Comparison of ENCODE assay signal across 16 cellular contexts in genomic region chr3:106033654-106034053, GRCh38.
DNase-seq lines count a peak whose midpoint lies in the region; ATAC-seq and TF ChIP-seq lines count a peak whose summit lies in the region.
"Had no signal": no experiment of that assay in that cellular context is flagged by ENCODE, and none has a peak within 500 bp of the region (broad histone marks: within the 10 kb centered on the region; RNA-seq: fewer than 3 reads in every experiment).

No MANE protein-coding gene starts in this region.

- peak overlapping the region; percentile 57 to 83 for H3K27ac Mint-ChIP-seq in natural killer cell
- no peak overlapping the region for H3K27ac Mint-ChIP-seq in natural killer cell treated with Interleukin-12 subunit alpha and Interleukin-12 subunit beta and Interleukin-15 and Interleukin-18, amount 100 ng/mL, for 72 hours
- H3K27ac Mint-ChIP-seq in central memory CD8-positive, alpha-beta T cell (ENCODE audit: low read depth) = peak overlapping the region; percentile 5
- H3K27ac Mint-ChIP-seq in immature natural killer cell = peak overlapping the region in 5 of 6 donors; percentile 65 to 89 (median 70)
- no peak overlapping the region for H3K27ac Mint-ChIP-seq in stimulated activated effector memory CD8-positive, alpha-beta T cell treated with anti-CD3 and anti-CD28 coated beads, Interleukin-12 subunit alpha, Interleukin-12 subunit beta, amount 100 ng/mL, for 72 hours
- H3K27ac Mint-ChIP-seq in activated naive CD4-positive, alpha-beta T cell treated with anti-CD3 and anti-CD28 coated beads for 36 hours = no peak overlapping the region
- H3K27ac Mint-ChIP-seq: B cell; CD4-positive, alpha-beta T cell had no signal

- CTCF ChIA-PET in activated naive CD4-positive, alpha-beta T cell treated with anti-CD3 and anti-CD28 coated beads for 36 hours (lab: Charles Lee) = no interaction called here

- H3K36me3 Mint-ChIP-seq in natural killer cell = no peaks in the 10 kb centered on the region
- H3K36me3 Mint-ChIP-seq in natural killer cell treated with Interleukin-12 subunit alpha and Interleukin-12 subunit beta and Interleukin-15 and Interleukin-18, amount 100 ng/mL, for 72 hours = no peaks in the 10 kb centered on the region
- no peaks in the 10 kb centered on the region for H3K36me3 Mint-ChIP-seq in central memory CD8-positive, alpha-beta T cell (ENCODE audit: insufficient read depth)
- peaks cover 0 to 4% (median 0%) of the 10 kb centered on the region in 3 donors for H3K36me3 Mint-ChIP-seq in immature natural killer cell
- no peaks in the 10 kb centered on the region for H3K36me3 Mint-ChIP-seq in stimulated activated effector memory CD8-positive, alpha-beta T cell treated with anti-CD3 and anti-CD28 coated beads, Interleukin-12 subunit alpha, Interleukin-12 subunit beta, amount 100 ng/mL, for 72 hours
- no peaks in the 10 kb centered on the region for H3K36me3 Mint-ChIP-seq in activated naive CD4-positive, alpha-beta T cell treated with anti-CD3 and anti-CD28 coated beads for 36 hours (ENCODE audit: low read depth)

- peak; percentile 84 to 92 (median 91) for ATAC-seq in natural killer cell
- ATAC-seq in natural killer cell treated with Interleukin-12 subunit alpha and Interleukin-12 subunit beta and Interleukin-15 and Interleukin-18, amount 100 ng/mL, for 72 hours = no peak
- peak; percentile 91 for ATAC-seq in central memory CD8-positive, alpha-beta T cell (replicated peaks; ENCODE audit: extremely low read depth, poor library complexity, severe bottlenecking)
- ATAC-seq in stimulated activated effector memory CD8-positive, alpha-beta T cell treated with anti-CD3 and anti-CD28 coated beads, Interleukin-12 subunit alpha, Interleukin-12 subunit beta, amount 100 ng/mL, for 72 hours = peak; percentile 37
- ATAC-seq: A549 had no signal

- H3K27me3 Mint-ChIP-seq in natural killer cell (ENCODE audit: low read depth in 2 of 2) (peaks cover 0 to 9% of the 10 kb centered on the region in 2 donors), immature natural killer cell (ENCODE audit: low read depth in 3 of 3) (peaks cover 0 to 3% (median 2%) of the 10 kb centered on the region in 3 donors)
- H3K27me3 Mint-ChIP-seq in natural killer cell treated with Interleukin-12 subunit alpha and Interleukin-12 subunit beta and Interleukin-15 and Interleukin-18, amount 100 ng/mL, for 72 hours = no peaks in the 10 kb centered on the region
- H3K27me3 Mint-ChIP-seq in central memory CD8-positive, alpha-beta T cell = no peaks in the 10 kb centered on the region
- no peaks in the 10 kb centered on the region for H3K27me3 Mint-ChIP-seq in activated naive CD4-positive, alpha-beta T cell treated with anti-CD3 and anti-CD28 coated beads for 36 hours (ENCODE audit: low read depth)
- H3K27me3 Mint-ChIP-seq: B cell; CD4-positive, alpha-beta T cell; CD8-positive, alpha-beta memory T cell had no signal

- H3K9me3 Mint-ChIP-seq in natural killer cell = no peaks in the 10 kb centered on the region
- H3K9me3 Mint-ChIP-seq in natural killer cell treated with Interleukin-12 subunit alpha and Interleukin-12 subunit beta and Interleukin-15 and Interleukin-18, amount 100 ng/mL, for 72 hours = no peaks in the 10 kb centered on the region
- H3K9me3 Mint-ChIP-seq in central memory CD8-positive, alpha-beta T cell = no peaks in the 10 kb centered on the region
- H3K9me3 Mint-ChIP-seq in immature natural killer cell = no peaks in the 10 kb centered on the region
- no peaks in the 10 kb centered on the region for H3K9me3 Mint-ChIP-seq in stimulated activated effector memory CD8-positive, alpha-beta T cell treated with anti-CD3 and anti-CD28 coated beads, Interleukin-12 subunit alpha, Interleukin-12 subunit beta, amount 100 ng/mL, for 72 hours
- H3K9me3 Mint-ChIP-seq in activated naive CD4-positive, alpha-beta T cell treated with anti-CD3 and anti-CD28 coated beads for 36 hours = peaks cover 3% of the 10 kb centered on the region
- H3K9me3 Mint-ChIP-seq: CD4-positive, alpha-beta T cell had no signal

- DNase-seq in natural killer cell (no peak), immature natural killer cell (peak; percentile 60 to 74 (median 67)), NCI-H446 (lab: John Stamatoyannopoulos, UW) (no peak), NCI-H2107 (lab: John Stamatoyannopoulos, UW) (no peak)
- DNase-seq in natural killer cell treated with Interleukin-12 subunit alpha and Interleukin-12 subunit beta and Interleukin-15 and Interleukin-18, amount 100 ng/mL, for 72 hours (ENCODE audit: low spot score) = no peak
- DNase-seq in central memory CD8-positive, alpha-beta T cell (ENCODE audit: low spot score in 2 of 2) = peak in 1 of 2 donors; percentile 10
- DNase-seq in stimulated activated effector memory CD8-positive, alpha-beta T cell treated with anti-CD3 and anti-CD28 coated beads, Interleukin-12 subunit alpha, Interleukin-12 subunit beta, amount 100 ng/mL, for 72 hours (ENCODE audit: low spot score in 2 of 2) = no peak
- no peak for DNase-seq in activated naive CD4-positive, alpha-beta T cell treated with anti-CD3 and anti-CD28 coated beads for 36 hours
- DNase-seq: AML-193; CD4-positive, alpha-beta T cell; COR-L47; DMS79 treated with DMSO at 0.1 percent for 48 hours; GF-D8 had no signal

- TF ChIP-seq CTCF in natural killer cell (IDR thresholded peaks at IDR 0.05) = no peak

- H3K4me1 Mint-ChIP-seq in natural killer cell (peaks cover 14 to 25% of the 10 kb centered on the region in 2 donors), immature natural killer cell (peaks cover 18% of the 10 kb centered on the region in 2 donors)
- H3K4me1 Mint-ChIP-seq in natural killer cell treated with Interleukin-12 subunit alpha and Interleukin-12 subunit beta and Interleukin-15 and Interleukin-18, amount 100 ng/mL, for 72 hours (ENCODE audit: low read depth in 2 of 2) = peaks cover 9 to 11% of the 10 kb centered on the region in 2 donors
- peaks cover 25% of the 10 kb centered on the region for H3K4me1 Mint-ChIP-seq in central memory CD8-positive, alpha-beta T cell
- H3K4me1 Mint-ChIP-seq in stimulated activated effector memory CD8-positive, alpha-beta T cell treated with anti-CD3 and anti-CD28 coated beads, Interleukin-12 subunit alpha, Interleukin-12 subunit beta, amount 100 ng/mL, for 72 hours = no peaks in the 10 kb centered on the region
- no peaks in the 10 kb centered on the region for H3K4me1 Mint-ChIP-seq in activated naive CD4-positive, alpha-beta T cell treated with anti-CD3 and anti-CD28 coated beads for 36 hours (ENCODE audit: low read depth)
- H3K4me1 Mint-ChIP-seq: B cell had no signal

- intact Hi-C loops in natural killer cell (cut with micrococcal nuclease) = loop anchor here (2.0 to 10.0 kb wide), 3 partner anchors 35 to 166 kb away; partner anchors contain the start of gene CBLB
- intact Hi-C loops in activated naive CD4-positive, alpha-beta T cell treated with anti-CD3 and anti-CD28 coated beads for 36 hours (cut with micrococcal nuclease) = no loop called here

- H3K4me3 Mint-ChIP-seq in natural killer cell (no peak overlapping the region), immature natural killer cell (peak overlapping the region in 1 of 5 donors; percentile 37)
- no peak overlapping the region for H3K4me3 Mint-ChIP-seq in natural killer cell treated with Interleukin-12 subunit alpha and Interleukin-12 subunit beta and Interleukin-15 and Interleukin-18, amount 100 ng/mL, for 72 hours
- H3K4me3 Mint-ChIP-seq in central memory CD8-positive, alpha-beta T cell = no peak overlapping the region
- H3K4me3 Mint-ChIP-seq in stimulated activated effector memory CD8-positive, alpha-beta T cell treated with anti-CD3 and anti-CD28 coated beads, Interleukin-12 subunit alpha, Interleukin-12 subunit beta, amount 100 ng/mL, for 72 hours = no peak overlapping the region
- H3K4me3 Mint-ChIP-seq in activated naive CD4-positive, alpha-beta T cell treated with anti-CD3 and anti-CD28 coated beads for 36 hours = no peak overlapping the region
- H3K4me3 Mint-ChIP-seq: B cell; CD4-positive, alpha-beta T cell; CD8-positive, alpha-beta memory T cell had no signal

Comparison
In these comparisons a context has a peak if more than half of its experiments do, and no peak if none do; other contexts are left out.
1. ATAC-seq: peak in natural killer cell (3 of 3), central memory CD8-positive, alpha-beta T cell (single experiment) and stimulated activated effector memory CD8-positive, alpha-beta T cell treated with anti-CD3 and anti-CD28 coated beads, Interleukin-12 subunit alpha, Interleukin-12 subunit beta, amount 100 ng/mL, for 72 hours (single experiment); none in natural killer cell treated with Interleukin-12 subunit alpha and Interleukin-12 subunit beta and Interleukin-15 and Interleukin-18, amount 100 ng/mL, for 72 hours (0 of 2).
2. H3K27ac Mint-ChIP-seq: peak in natural killer cell (2 of 2), central memory CD8-positive, alpha-beta T cell (single experiment) and immature natural killer cell (5 of 6); none in natural killer cell treated with Interleukin-12 subunit alpha and Interleukin-12 subunit beta and Interleukin-15 and Interleukin-18, amount 100 ng/mL, for 72 hours (0 of 2), stimulated activated effector memory CD8-positive, alpha-beta T cell treated with anti-CD3 and anti-CD28 coated beads, Interleukin-12 subunit alpha, Interleukin-12 subunit beta, amount 100 ng/mL, for 72 hours (single experiment) and activated naive CD4-positive, alpha-beta T cell treated with anti-CD3 and anti-CD28 coated beads for 36 hours (single experiment).
3. DNase-seq: peak in immature natural killer cell (3 of 3); none in natural killer cell (single experiment), natural killer cell treated with Interleukin-12 subunit alpha and Interleukin-12 subunit beta and Interleukin-15 and Interleukin-18, amount 100 ng/mL, for 72 hours (single experiment), stimulated activated effector memory CD8-positive, alpha-beta T cell treated with anti-CD3 and anti-CD28 coated beads, Interleukin-12 subunit alpha, Interleukin-12 subunit beta, amount 100 ng/mL, for 72 hours (0 of 2), NCI-H446 (0 of 2), NCI-H2107 (single experiment) and activated naive CD4-positive, alpha-beta T cell treated with anti-CD3 and anti-CD28 coated beads for 36 hours (single experiment).